Comparison of ENCODE assay signal across 9 cellular contexts in genomic region chr5:141877478-141878185, GRCh38. TPM values are rescaled to one million over a fixed set of nuclear protein-coding genes. Genes with fewer than 3 reads are reported as not detected.
A peak's percentile ranks its signal among the peaks of the same experiment; 100 is the strongest.
DNase-seq lines count a peak whose midpoint lies in the region; FAIRE-seq and TF ChIP-seq lines count a peak whose summit lies in the region.
"Had no signal": no experiment of that assay in that cellular context is flagged by ENCODE, and none has a peak within 500 bp of the region (broad histone marks: within the 10 kb centered on the region; RNA-seq: fewer than 3 reads in every experiment).

No MANE protein-coding gene starts in this region.

- no peak for FAIRE-seq in GM12891 (lab: Jason Lieb, UNC)

- DNase-seq in NCI-H146 (lab: John Stamatoyannopoulos, UW) (peak; percentile 17), NCI-H146 treated with DMSO at 0.1 percent for 48 hours (lab: John Stamatoyannopoulos, UW; ENCODE audit: unreplicated experiment) (no peak), epithelial cell of proximal tubule (ENCODE audit: low read depth) (no peak), osteoblast (ENCODE audit: insufficient read length, low spot score, missing footprints) (peak; percentile 83), GM12891 (ENCODE audit: insufficient read length, low spot score) (no peak), NCI-H2107 (lab: John Stamatoyannopoulos, UW) (no peak), GM19238 (ENCODE audit: insufficient read length, low spot score) (no peak)
- DNase-seq in activated CD4-positive, alpha-beta T cell treated with anti-CD3 and anti-CD28 coated beads, Interleukin-2, amount 50 U/mL, for 4 hours: peak; percentile 23 to 29
- DNase-seq: DND-41 had no signal

- H3K27ac ChIP-seq in osteoblast (ENCODE audit: low read depth, low read length): no peak overlapping the region

- H3K4me3 ChIP-seq in epithelial cell of proximal tubule (ENCODE audit: low read depth, low read length) (peak overlapping the region; percentile 57), osteoblast (ENCODE audit: insufficient read depth, low read length) (peak overlapping the region; percentile 59)

- TF ChIP-seq CTCF in epithelial cell of proximal tubule (conservative IDR thresholded peaks at IDR 0.05; ENCODE audit: low read depth, low read length) (no peak), osteoblast (IDR thresholded peaks at IDR 0.05; ENCODE audit: extremely low read depth, low read depth, low read length) (no peak)

- H3K9me3 ChIP-seq in osteoblast (ENCODE audit: low read depth, low read length): no peaks in the 10 kb centered on the region

- H2AFZ ChIP-seq in osteoblast (ENCODE audit: low read length): no peak overlapping the region

- no peaks in the 10 kb centered on the region for H3K79me2 ChIP-seq in osteoblast (ENCODE audit: insufficient read depth, low read length)

- peak overlapping the region; percentile 73 for H3K4me2 ChIP-seq in osteoblast (ENCODE audit: insufficient read depth, low read length)

- no peaks in the 10 kb centered on the region for H4K20me1 ChIP-seq in osteoblast (ENCODE audit: insufficient read depth, low read length)

- H3K27me3 ChIP-seq in osteoblast (ENCODE audit: insufficient read depth, low read length): peaks cover 83% of the 10 kb centered on the region

- H3K36me3 ChIP-seq in osteoblast (ENCODE audit: insufficient read depth, low read length): no peaks in the 10 kb centered on the region

- H3K4me1 ChIP-seq in osteoblast (ENCODE audit: insufficient read depth, low read length): peaks cover 7% of the 10 kb centered on the region

- no peak for TF ChIP-seq POLR2A in GM12891 (IDR thresholded peaks at IDR 0.05; ENCODE audit: low read depth, low read length)

TF ChIP-seq in GM12891, 5 proteins besides CTCF, POLR2A, EP300 and RAD21:
- TF ChIP-seq POU2F2 (IDR thresholded peaks at IDR 0.05; ENCODE audit: low read depth, low read length) (no peak), PAX5 (IDR thresholded peaks at IDR 0.05; ENCODE audit: insufficient read depth, low read length, severe bottlenecking) (no peak), TAF1 (IDR thresholded peaks at IDR 0.05; ENCODE audit: low read depth, low read length) (no peak)

RNA-seq across cellular contexts. Expression of gene PCDH1, which starts 0.6 kb away (rescaled TPM):
- 9.6 and 17.4 TPM in 2 replicates for total RNA-seq in epithelial cell of proximal tubule
- 0.29 and 1.4 TPM in 2 replicates for total RNA-seq in osteoblast
- 0.15 TPM for polyA plus RNA-seq in GM12891 (2012; ENCODE audit: low read depth, missing spikeins)

RNA-seq across cellular contexts. Expression of gene DELE1, which starts 46.0 kb away (rescaled TPM):
- 36.6 and 50.6 TPM in 2 replicates for total RNA-seq in epithelial cell of proximal tubule
- 50.1 and 52.1 TPM in 2 replicates for total RNA-seq in osteoblast
- polyA plus RNA-seq in GM12891 (2012; ENCODE audit: low read depth, missing spikeins): 32.8 TPM

Comparison
In these comparisons a context has a peak if more than half of its experiments do, and no peak if none do; other contexts are left out.
1. DNase-seq: peak in NCI-H146 (single experiment), activated CD4-positive, alpha-beta T cell treated with anti-CD3 and anti-CD28 coated beads, Interleukin-2, amount 50 U/mL, for 4 hours (2 of 2) and osteoblast (single experiment); none in NCI-H146 treated with DMSO at 0.1 percent for 48 hours (single experiment), epithelial cell of proximal tubule (single experiment), GM12891 (single experiment), NCI-H2107 (single experiment) and GM19238 (single experiment).